ENCODE assay signal across 15 cellular contexts in the genomic region with DNA sequence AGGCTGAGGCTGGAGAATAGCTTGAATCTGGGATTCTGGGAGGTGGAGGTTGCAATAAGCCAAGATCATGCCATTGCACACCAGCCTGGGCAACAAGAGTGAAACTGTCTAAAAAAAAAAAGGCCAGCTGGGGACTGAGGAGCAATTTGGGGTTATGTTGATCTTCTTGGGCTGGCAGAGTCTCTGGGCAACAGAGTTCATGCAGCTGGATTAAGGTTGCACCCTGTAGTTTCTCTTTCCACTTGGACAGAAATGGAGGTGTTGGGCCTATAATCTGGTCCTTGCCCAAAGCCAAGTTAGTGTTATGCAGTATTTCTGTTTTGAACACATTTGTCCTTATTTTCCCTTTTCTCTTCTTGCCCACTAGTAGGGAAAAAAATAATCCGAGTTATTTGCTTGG.
DNase-seq lines count a peak whose midpoint lies in the region; ATAC-seq and TF ChIP-seq lines count a peak whose summit lies in the region.
"Had no signal": no experiment of that assay in that cellular context is flagged by ENCODE, and none has a peak within 500 bp of the region (broad histone marks: within the 10 kb centered on the region; RNA-seq: fewer than 3 reads in every experiment).

No MANE protein-coding gene starts in this region.

- H3K27me3 ChIP-seq in HUES48 (ENCODE audit: control insufficient read depth, insufficient read depth, low read length), result no peaks in the 10 kb centered on the region
- H3K27me3 ChIP-seq in A673 (replicated peaks; ENCODE audit: insufficient read depth, low read depth, low read length, poor library complexity), result no peaks in the 10 kb centered on the region

- CTCF ChIA-PET in A673 (lab: Charles Lee), result no interaction called here

- BruUV-seq in A673 (replicated peaks; lab: Mats Ljungman, UMichigan), result no TSS peak

- ATAC-seq in HG03432 (IDR thresholded peaks at IDR 0.05; ENCODE audit: unreplicated experiment) (no peak), HG02571 (IDR thresholded peaks at IDR 0.05; ENCODE audit: unreplicated experiment) (no peak), HG02588 (IDR thresholded peaks at IDR 0.05; ENCODE audit: unreplicated experiment) (no peak)

- intact Hi-C loops in A673 (cut with micrococcal nuclease; ENCODE audit: unreplicated experiment), result no loop called here

- H3K4me1 Mint-ChIP-seq in brain, result peaks cover 52% of the 10 kb centered on the region
- peaks cover 12% of the 10 kb centered on the region for H3K4me1 Mint-ChIP-seq in progenitor cell of endocrine pancreas (ENCODE audit: low read depth)
- H3K4me1 Mint-ChIP-seq: B cell; CD8-positive, alpha-beta memory T cell had no signal

- H3K36me3 ChIP-seq in HUES48 (ENCODE audit: control insufficient read depth, insufficient read depth, low read length) (peaks cover 20% of the 10 kb centered on the region), A673 (ENCODE audit: insufficient read depth, low read length, poor library complexity, severe bottlenecking) (no peaks in the 10 kb centered on the region)
- H3K36me3 ChIP-seq: HAP-1 had no signal

- H3K36me3 Mint-ChIP-seq in brain (peaks cover 36% of the 10 kb centered on the region), progenitor cell of endocrine pancreas (ENCODE audit: insufficient read depth) (peaks cover 25% of the 10 kb centered on the region)
- H3K36me3 Mint-ChIP-seq: CD8-positive, alpha-beta memory T cell had no signal

- H3K4me1 ChIP-seq in HUES48 (ENCODE audit: control insufficient read depth, insufficient read depth, low read length) (peaks cover 11% of the 10 kb centered on the region), A673 (ENCODE audit: insufficient read depth, low read length, poor library complexity, severe bottlenecking) (peaks cover 24% of the 10 kb centered on the region)
- H3K4me1 ChIP-seq: HAP-1 had no signal

- H3K27ac ChIP-seq in C4-2B, result peak overlapping the region; percentile 72
- H3K27ac ChIP-seq in HUES48 (ENCODE audit: low read depth, low read length), result peak overlapping the region; percentile 62
- no peak overlapping the region for H3K27ac ChIP-seq in A673 (ENCODE audit: low read depth, low read length, poor library complexity, severe bottlenecking)

- no peaks in the 10 kb centered on the region for H3K9me3 Mint-ChIP-seq in brain
- H3K9me3 Mint-ChIP-seq in progenitor cell of endocrine pancreas (ENCODE audit: low read depth), result no peaks in the 10 kb centered on the region

- no peak for TF ChIP-seq CTCF in C4-2B (conservative IDR thresholded peaks at IDR 0.05)
- no peak for TF ChIP-seq CTCF in brain (conservative IDR thresholded peaks at IDR 0.05)
- no peak for TF ChIP-seq CTCF in progenitor cell of endocrine pancreas (IDR thresholded peaks at IDR 0.05; ENCODE audit: unreplicated experiment)
- TF ChIP-seq CTCF in A673 (conservative IDR thresholded peaks at IDR 0.05; ENCODE audit: low read depth, low read length), result no peak

- H3K9me3 ChIP-seq in HUES48 (ENCODE audit: control insufficient read depth, insufficient read depth, low read length), result no peaks in the 10 kb centered on the region
- H3K9me3 ChIP-seq in A673 (ENCODE audit: low read depth, low read length, poor library complexity, severe bottlenecking), result no peaks in the 10 kb centered on the region
- H3K9me3 ChIP-seq: HAP-1 had no signal

- POLR2A ChIA-PET in A673 (lab: Charles Lee; ENCODE audit: low non-redundant PET), result interaction anchor here (0.6 to 0.7 kb wide), 2 partner anchors 8 to 22 kb away, joined by 3 to 4 read pairs; no protein-coding TSS in a partner anchor

- DNase-seq in progenitor cell of endocrine pancreas (ENCODE audit: low spot score, unreplicated experiment) (no peak), A673 (ENCODE audit: low spot score) (no peak)
- DNase-seq: CD8-positive, alpha-beta memory T cell; KBM-7; NCI-H1092 treated with DMSO at 0.1 percent for 48 hours; NCI-H1694; SHP77 had no signal

- H3K27me3 Mint-ChIP-seq in brain, result peaks cover 5% of the 10 kb centered on the region
- H3K27me3 Mint-ChIP-seq in progenitor cell of endocrine pancreas, result no peaks in the 10 kb centered on the region
- H3K27me3 Mint-ChIP-seq: B cell had no signal

- H3K27ac Mint-ChIP-seq in brain, result peak overlapping the region in 3 of 5 experiments; percentile 45 to 81 (median 81)
- peak overlapping the region; percentile 80 for H3K27ac Mint-ChIP-seq in progenitor cell of endocrine pancreas
- H3K27ac Mint-ChIP-seq: B cell; CD8-positive, alpha-beta memory T cell had no signal

- H3K4me3 ChIP-seq in HUES48 (ENCODE audit: low read depth, low read length), result no peak overlapping the region
- no peak overlapping the region for H3K4me3 ChIP-seq in A673 (ENCODE audit: low read depth, low read length, poor library complexity, severe bottlenecking)
- H3K4me3 ChIP-seq: HAP-1 had no signal

- H3K4me3 Mint-ChIP-seq in brain (peak overlapping the region in 2 of 5 experiments; percentile 30 to 43), progenitor cell of endocrine pancreas (ENCODE audit: low read depth) (no peak overlapping the region)
- H3K4me3 Mint-ChIP-seq: B cell; CD8-positive, alpha-beta memory T cell had no signal

- no peak overlapping the region for H3K9ac ChIP-seq in HUES48 (ENCODE audit: low read depth, low read length)
